Comparison of ENCODE assay signal across 1 cellular context in the genomic region with DNA sequence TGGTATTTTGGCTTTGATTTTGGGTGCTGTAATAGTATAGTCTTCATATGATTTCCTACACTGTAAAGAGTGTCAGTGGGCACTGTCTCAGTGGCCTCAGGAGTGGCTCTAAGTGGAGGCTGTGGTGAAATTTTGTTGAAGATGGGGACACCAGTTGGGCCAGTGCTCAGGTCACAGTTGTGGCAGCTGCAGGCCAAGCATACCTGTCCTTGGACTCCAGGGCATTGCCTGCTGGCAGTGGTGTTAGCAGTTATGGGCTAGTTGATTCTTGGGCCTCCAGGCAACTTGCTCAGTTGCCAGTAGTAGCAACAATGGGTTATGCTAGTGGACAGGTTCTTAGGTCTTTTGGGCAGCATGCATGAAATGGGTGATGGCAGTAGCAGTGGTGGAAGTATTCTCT.
TF ChIP-seq lines count a peak whose summit lies in the region.

No MANE protein-coding gene starts in this region.

TF ChIP-seq in H1, 55 proteins besides CTCF, POLR2A, EP300 and RAD21:
- TF ChIP-seq ZNF274 (IDR thresholded peaks at IDR 0.05; ENCODE audit: borderline replicate concordance, extremely low read depth, low read length): no peak
- no peak for TF ChIP-seq MAFK (IDR thresholded peaks at IDR 0.05; ENCODE audit: low read depth, low read length)
- no peak for TF ChIP-seq SP4 (IDR thresholded peaks at IDR 0.05; ENCODE audit: low read length)
- TF ChIP-seq EZH2 (IDR thresholded peaks at IDR 0.05; ENCODE audit: low read depth, low read length, severe bottlenecking): no peak
- no peak for TF ChIP-seq GABPA (IDR thresholded peaks at IDR 0.05; ENCODE audit: borderline replicate concordance, insufficient read depth, low read length)
- TF ChIP-seq BRCA1 (IDR thresholded peaks at IDR 0.05; ENCODE audit: low read depth, low read length): no peak
- TF ChIP-seq POLR2AphosphoS5 (IDR thresholded peaks at IDR 0.05; ENCODE audit: low read depth, low read length): no peak
- TF ChIP-seq GTF2F1 (IDR thresholded peaks at IDR 0.05; ENCODE audit: borderline replicate concordance, low read depth, low read length): no peak
